Comparison of ENCODE assay signal across 3 cellular contexts in the genomic region with DNA sequence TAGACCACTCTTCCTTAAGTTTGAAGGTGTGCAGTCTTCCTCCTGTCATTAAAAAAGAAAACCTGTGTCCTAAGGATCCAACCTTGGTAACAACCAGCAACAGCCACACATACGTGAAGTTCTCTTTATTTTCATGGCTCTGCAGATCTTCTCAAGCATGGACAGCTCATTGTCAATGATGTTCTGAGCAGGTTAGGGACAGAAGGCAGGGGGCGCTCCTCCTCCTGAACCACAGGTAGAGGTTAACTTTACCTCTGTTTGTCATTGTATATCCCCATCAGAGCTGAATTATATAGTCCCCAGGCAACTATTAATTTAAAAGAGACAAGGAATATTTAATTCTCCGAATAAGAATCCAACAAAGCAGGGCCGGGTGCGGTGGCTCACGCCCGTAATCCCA.
TF ChIP-seq lines count a peak whose summit lies in the region.

No MANE protein-coding gene starts in this region.

TF ChIP-seq in SK-N-SH, 30 proteins besides CTCF, POLR2A, EP300 and RAD21 (continued from another document):
- TF ChIP-seq POLR2AphosphoS5 (IDR thresholded peaks at IDR 0.05; ENCODE audit: low read depth, low read length) (no peak), TCF12 (IDR thresholded peaks at IDR 0.05) (no peak), SIN3A (IDR thresholded peaks at IDR 0.05; ENCODE audit: borderline replicate concordance, low read depth, low read length) (no peak), EZH2phosphoT487 (IDR thresholded peaks at IDR 0.05; ENCODE audit: borderline replicate concordance, low read depth) (no peak), FOXM1 (IDR thresholded peaks at IDR 0.05; ENCODE audit: low read depth) (no peak), TAF1 (IDR thresholded peaks at IDR 0.05; ENCODE audit: borderline replicate concordance, low read depth, low read length) (no peak), ELF1 (IDR thresholded peaks at IDR 0.05) (no peak), GATA2 (CRISPR knock-in tag; IDR thresholded peaks at IDR 0.05) (no peak), GABPA (IDR thresholded peaks at IDR 0.05; ENCODE audit: low read depth) (no peak), RCOR1 (IDR thresholded peaks at IDR 0.05; ENCODE audit: low read length) (no peak), TEAD4 (IDR thresholded peaks at IDR 0.05; ENCODE audit: borderline replicate concordance, insufficient read depth) (no peak)
- TF ChIP-seq, protein P1, sequence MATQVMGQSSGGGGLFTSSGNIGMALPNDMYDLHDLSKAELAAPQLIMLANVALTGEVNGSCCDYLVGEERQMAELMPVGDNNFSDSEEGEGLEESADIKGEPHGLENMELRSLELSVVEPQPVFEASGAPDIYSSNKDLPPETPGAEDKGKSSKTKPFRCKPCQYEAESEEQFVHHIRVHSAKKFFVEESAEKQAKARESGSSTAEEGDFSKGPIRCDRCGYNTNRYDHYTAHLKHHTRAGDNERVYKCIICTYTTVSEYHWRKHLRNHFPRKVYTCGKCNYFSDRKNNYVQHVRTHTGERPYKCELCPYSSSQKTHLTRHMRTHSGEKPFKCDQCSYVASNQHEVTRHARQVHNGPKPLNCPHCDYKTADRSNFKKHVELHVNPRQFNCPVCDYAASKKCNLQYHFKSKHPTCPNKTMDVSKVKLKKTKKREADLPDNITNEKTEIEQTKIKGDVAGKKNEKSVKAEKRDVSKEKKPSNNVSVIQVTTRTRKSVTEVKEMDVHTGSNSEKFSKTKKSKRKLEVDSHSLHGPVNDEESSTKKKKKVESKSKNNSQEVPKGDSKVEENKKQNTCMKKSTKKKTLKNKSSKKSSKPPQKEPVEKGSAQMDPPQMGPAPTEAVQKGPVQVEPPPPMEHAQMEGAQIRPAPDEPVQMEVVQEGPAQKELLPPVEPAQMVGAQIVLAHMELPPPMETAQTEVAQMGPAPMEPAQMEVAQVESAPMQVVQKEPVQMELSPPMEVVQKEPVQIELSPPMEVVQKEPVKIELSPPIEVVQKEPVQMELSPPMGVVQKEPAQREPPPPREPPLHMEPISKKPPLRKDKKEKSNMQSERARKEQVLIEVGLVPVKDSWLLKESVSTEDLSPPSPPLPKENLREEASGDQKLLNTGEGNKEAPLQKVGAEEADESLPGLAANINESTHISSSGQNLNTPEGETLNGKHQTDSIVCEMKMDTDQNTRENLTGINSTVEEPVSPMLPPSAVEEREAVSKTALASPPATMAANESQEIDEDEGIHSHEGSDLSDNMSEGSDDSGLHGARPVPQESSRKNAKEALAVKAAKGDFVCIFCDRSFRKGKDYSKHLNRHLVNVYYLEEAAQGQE (IDR thresholded peaks at IDR 0.05; ENCODE audit: low read depth, low read length): no peak
- TF ChIP-seq, protein P2, sequence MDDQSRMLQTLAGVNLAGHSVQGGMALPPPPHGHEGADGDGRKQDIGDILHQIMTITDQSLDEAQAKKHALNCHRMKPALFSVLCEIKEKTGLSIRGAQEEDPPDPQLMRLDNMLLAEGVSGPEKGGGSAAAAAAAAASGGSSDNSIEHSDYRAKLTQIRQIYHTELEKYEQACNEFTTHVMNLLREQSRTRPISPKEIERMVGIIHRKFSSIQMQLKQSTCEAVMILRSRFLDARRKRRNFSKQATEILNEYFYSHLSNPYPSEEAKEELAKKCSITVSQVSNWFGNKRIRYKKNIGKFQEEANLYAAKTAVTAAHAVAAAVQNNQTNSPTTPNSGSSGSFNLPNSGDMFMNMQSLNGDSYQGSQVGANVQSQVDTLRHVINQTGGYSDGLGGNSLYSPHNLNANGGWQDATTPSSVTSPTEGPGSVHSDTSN (IDR thresholded peaks at IDR 0.05): no peak

TF ChIP-seq in SK-N-SH treated with all-trans-retinoic acid at 6 μM for 48 hours, 23 proteins besides CTCF, POLR2A, EP300 and RAD21:
- TF ChIP-seq, protein P3, sequence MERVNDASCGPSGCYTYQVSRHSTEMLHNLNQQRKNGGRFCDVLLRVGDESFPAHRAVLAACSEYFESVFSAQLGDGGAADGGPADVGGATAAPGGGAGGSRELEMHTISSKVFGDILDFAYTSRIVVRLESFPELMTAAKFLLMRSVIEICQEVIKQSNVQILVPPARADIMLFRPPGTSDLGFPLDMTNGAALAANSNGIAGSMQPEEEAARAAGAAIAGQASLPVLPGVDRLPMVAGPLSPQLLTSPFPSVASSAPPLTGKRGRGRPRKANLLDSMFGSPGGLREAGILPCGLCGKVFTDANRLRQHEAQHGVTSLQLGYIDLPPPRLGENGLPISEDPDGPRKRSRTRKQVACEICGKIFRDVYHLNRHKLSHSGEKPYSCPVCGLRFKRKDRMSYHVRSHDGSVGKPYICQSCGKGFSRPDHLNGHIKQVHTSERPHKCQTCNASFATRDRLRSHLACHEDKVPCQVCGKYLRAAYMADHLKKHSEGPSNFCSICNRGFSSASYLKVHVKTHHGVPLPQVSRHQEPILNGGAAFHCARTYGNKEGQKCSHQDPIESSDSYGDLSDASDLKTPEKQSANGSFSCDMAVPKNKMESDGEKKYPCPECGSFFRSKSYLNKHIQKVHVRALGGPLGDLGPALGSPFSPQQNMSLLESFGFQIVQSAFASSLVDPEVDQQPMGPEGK (CRISPR knock-in tag; IDR thresholded peaks at IDR 0.05; ENCODE audit: borderline replicate concordance): no peak
- TF ChIP-seq, protein P4, sequence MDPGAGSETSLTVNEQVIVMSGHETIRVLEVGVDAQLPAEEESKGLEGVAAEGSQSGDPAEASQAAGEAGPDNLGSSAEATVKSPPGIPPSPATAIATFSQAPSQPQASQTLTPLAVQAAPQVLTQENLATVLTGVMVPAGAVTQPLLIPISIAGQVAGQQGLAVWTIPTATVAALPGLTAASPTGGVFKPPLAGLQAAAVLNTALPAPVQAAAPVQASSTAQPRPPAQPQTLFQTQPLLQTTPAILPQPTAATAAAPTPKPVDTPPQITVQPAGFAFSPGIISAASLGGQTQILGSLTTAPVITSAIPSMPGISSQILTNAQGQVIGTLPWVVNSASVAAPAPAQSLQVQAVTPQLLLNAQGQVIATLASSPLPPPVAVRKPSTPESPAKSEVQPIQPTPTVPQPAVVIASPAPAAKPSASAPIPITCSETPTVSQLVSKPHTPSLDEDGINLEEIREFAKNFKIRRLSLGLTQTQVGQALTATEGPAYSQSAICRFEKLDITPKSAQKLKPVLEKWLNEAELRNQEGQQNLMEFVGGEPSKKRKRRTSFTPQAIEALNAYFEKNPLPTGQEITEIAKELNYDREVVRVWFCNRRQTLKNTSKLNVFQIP (CRISPR knock-in tag; IDR thresholded peaks at IDR 0.05; ENCODE audit: borderline replicate concordance, low read depth): no peak
- no peak for TF ChIP-seq ZNF8 (CRISPR knock-in tag; IDR thresholded peaks at IDR 0.05)
- no peak for TF ChIP-seq TOX (CRISPR knock-in tag; IDR thresholded peaks at IDR 0.05; ENCODE audit: borderline replicate concordance)
- no peak for TF ChIP-seq ARNTL (CRISPR knock-in tag; IDR thresholded peaks at IDR 0.05; ENCODE audit: borderline replicate concordance, low read depth)
- TF ChIP-seq, protein P5, sequence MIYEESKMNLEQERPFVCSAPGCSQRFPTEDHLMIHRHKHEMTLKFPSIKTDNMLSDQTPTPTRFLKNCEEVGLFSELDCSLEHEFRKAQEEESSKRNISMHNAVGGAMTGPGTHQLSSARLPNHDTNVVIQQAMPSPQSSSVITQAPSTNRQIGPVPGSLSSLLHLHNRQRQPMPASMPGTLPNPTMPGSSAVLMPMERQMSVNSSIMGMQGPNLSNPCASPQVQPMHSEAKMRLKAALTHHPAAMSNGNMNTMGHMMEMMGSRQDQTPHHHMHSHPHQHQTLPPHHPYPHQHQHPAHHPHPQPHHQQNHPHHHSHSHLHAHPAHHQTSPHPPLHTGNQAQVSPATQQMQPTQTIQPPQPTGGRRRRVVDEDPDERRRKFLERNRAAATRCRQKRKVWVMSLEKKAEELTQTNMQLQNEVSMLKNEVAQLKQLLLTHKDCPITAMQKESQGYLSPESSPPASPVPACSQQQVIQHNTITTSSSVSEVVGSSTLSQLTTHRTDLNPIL (CRISPR knock-in tag; IDR thresholded peaks at IDR 0.05; ENCODE audit: low read depth): no peak
- no peak for TF ChIP-seq ISL1 (CRISPR knock-in tag; IDR thresholded peaks at IDR 0.05)
- TF ChIP-seq ZFP3 (CRISPR knock-in tag; IDR thresholded peaks at IDR 0.05): no peak
- no peak for TF ChIP-seq SNAI2 (CRISPR knock-in tag; IDR thresholded peaks at IDR 0.05)
- TF ChIP-seq GLIS3 (CRISPR knock-in tag; IDR thresholded peaks at IDR 0.05): no peak
- no peak for TF ChIP-seq ZNF70 (CRISPR knock-in tag; IDR thresholded peaks at IDR 0.05)
- no peak for TF ChIP-seq TCF4 (CRISPR knock-in tag; IDR thresholded peaks at IDR 0.05; ENCODE audit: borderline replicate concordance)
- TF ChIP-seq BACH2 (CRISPR knock-in tag; IDR thresholded peaks at IDR 0.05; ENCODE audit: borderline replicate concordance): no peak
- TF ChIP-seq, protein P6, sequence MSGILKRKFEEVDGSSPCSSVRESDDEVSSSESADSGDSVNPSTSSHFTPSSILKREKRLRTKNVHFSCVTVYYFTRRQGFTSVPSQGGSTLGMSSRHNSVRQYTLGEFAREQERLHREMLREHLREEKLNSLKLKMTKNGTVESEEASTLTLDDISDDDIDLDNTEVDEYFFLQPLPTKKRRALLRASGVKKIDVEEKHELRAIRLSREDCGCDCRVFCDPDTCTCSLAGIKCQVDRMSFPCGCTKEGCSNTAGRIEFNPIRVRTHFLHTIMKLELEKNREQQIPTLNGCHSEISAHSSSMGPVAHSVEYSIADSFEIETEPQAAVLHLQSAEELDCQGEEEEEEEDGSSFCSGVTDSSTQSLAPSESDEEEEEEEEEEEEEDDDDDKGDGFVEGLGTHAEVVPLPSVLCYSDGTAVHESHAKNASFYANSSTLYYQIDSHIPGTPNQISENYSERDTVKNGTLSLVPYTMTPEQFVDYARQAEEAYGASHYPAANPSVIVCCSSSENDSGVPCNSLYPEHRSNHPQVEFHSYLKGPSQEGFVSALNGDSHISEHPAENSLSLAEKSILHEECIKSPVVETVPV (CRISPR knock-in tag; IDR thresholded peaks at IDR 0.05): no peak

TF ChIP-seq in WTC11, 78 proteins besides CTCF, POLR2A, EP300 and RAD21 (continued from another document and continues in another):
- TF ChIP-seq, protein P7, sequence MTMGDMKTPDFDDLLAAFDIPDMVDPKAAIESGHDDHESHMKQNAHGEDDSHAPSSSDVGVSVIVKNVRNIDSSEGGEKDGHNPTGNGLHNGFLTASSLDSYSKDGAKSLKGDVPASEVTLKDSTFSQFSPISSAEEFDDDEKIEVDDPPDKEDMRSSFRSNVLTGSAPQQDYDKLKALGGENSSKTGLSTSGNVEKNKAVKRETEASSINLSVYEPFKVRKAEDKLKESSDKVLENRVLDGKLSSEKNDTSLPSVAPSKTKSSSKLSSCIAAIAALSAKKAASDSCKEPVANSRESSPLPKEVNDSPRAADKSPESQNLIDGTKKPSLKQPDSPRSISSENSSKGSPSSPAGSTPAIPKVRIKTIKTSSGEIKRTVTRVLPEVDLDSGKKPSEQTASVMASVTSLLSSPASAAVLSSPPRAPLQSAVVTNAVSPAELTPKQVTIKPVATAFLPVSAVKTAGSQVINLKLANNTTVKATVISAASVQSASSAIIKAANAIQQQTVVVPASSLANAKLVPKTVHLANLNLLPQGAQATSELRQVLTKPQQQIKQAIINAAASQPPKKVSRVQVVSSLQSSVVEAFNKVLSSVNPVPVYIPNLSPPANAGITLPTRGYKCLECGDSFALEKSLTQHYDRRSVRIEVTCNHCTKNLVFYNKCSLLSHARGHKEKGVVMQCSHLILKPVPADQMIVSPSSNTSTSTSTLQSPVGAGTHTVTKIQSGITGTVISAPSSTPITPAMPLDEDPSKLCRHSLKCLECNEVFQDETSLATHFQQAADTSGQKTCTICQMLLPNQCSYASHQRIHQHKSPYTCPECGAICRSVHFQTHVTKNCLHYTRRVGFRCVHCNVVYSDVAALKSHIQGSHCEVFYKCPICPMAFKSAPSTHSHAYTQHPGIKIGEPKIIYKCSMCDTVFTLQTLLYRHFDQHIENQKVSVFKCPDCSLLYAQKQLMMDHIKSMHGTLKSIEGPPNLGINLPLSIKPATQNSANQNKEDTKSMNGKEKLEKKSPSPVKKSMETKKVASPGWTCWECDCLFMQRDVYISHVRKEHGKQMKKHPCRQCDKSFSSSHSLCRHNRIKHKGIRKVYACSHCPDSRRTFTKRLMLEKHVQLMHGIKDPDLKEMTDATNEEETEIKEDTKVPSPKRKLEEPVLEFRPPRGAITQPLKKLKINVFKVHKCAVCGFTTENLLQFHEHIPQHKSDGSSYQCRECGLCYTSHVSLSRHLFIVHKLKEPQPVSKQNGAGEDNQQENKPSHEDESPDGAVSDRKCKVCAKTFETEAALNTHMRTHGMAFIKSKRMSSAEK (CRISPR knock-in tag; IDR thresholded peaks at IDR 0.05; ENCODE audit: borderline replicate concordance): no peak
- TF ChIP-seq JUN (CRISPR knock-in tag; IDR thresholded peaks at IDR 0.05) (no peak), NFE2L1 (CRISPR knock-in tag; IDR thresholded peaks at IDR 0.05) (no peak), FOXK1 (CRISPR knock-in tag; IDR thresholded peaks at IDR 0.05) (no peak), MXD4 (CRISPR knock-in tag; IDR thresholded peaks at IDR 0.05; ENCODE audit: borderline replicate concordance) (no peak)
- TF ChIP-seq, protein P8, sequence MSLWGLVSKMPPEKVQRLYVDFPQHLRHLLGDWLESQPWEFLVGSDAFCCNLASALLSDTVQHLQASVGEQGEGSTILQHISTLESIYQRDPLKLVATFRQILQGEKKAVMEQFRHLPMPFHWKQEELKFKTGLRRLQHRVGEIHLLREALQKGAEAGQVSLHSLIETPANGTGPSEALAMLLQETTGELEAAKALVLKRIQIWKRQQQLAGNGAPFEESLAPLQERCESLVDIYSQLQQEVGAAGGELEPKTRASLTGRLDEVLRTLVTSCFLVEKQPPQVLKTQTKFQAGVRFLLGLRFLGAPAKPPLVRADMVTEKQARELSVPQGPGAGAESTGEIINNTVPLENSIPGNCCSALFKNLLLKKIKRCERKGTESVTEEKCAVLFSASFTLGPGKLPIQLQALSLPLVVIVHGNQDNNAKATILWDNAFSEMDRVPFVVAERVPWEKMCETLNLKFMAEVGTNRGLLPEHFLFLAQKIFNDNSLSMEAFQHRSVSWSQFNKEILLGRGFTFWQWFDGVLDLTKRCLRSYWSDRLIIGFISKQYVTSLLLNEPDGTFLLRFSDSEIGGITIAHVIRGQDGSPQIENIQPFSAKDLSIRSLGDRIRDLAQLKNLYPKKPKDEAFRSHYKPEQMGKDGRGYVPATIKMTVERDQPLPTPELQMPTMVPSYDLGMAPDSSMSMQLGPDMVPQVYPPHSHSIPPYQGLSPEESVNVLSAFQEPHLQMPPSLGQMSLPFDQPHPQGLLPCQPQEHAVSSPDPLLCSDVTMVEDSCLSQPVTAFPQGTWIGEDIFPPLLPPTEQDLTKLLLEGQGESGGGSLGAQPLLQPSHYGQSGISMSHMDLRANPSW (CRISPR knock-in tag; conservative IDR thresholded peaks at IDR 0.05; ENCODE audit: low read depth): no peak
- TF ChIP-seq, protein P9, sequence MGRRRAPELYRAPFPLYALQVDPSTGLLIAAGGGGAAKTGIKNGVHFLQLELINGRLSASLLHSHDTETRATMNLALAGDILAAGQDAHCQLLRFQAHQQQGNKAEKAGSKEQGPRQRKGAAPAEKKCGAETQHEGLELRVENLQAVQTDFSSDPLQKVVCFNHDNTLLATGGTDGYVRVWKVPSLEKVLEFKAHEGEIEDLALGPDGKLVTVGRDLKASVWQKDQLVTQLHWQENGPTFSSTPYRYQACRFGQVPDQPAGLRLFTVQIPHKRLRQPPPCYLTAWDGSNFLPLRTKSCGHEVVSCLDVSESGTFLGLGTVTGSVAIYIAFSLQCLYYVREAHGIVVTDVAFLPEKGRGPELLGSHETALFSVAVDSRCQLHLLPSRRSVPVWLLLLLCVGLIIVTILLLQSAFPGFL (CRISPR knock-in tag; IDR thresholded peaks at IDR 0.05; ENCODE audit: borderline replicate concordance): no peak
